In the genomic region with DNA sequence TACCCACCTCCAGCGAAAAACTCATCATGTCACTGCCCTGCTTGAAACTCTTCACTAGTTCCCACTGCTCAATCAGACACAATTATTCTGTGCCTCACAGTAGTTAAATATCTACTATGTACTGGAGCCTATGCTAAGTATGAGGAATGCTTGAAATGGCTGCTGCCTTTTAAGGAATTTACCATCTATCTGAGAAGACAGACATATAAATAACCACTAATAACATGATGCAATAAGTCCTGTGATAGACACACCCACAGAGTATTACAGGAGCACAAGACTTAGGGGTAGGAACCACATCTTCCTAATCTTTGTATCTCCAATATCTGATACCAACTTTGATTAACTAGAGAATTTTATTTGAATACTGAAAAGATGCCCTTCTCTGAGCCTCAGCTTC, we compare ENCODE assay signal across 11 cellular contexts. TPM values are rescaled to one million over a fixed set of nuclear protein-coding genes. Genes with fewer than 3 reads are reported as not detected.
DNase-seq lines count a peak whose midpoint lies in the region; ATAC-seq and TF ChIP-seq lines count a peak whose summit lies in the region.
"Had no signal": no experiment of that assay in that cellular context is flagged by ENCODE, and none has a peak within 500 bp of the region (broad histone marks: within the 10 kb centered on the region; RNA-seq: fewer than 3 reads in every experiment).

No MANE protein-coding gene starts in this region.

- H3K9ac ChIP-seq in adipocyte (ENCODE audit: low read length) = no peak overlapping the region

- H3K27ac ChIP-seq in gastroesophageal sphincter = peak overlapping the region in 3 of 4 donors; percentile 10 to 75 (median 12)
- H3K27ac ChIP-seq in osteoblast (ENCODE audit: low read depth, low read length) = no peak overlapping the region
- H3K27ac ChIP-seq: neutrophil, thyroid gland had no signal

- no peak for TF ChIP-seq POLR2A in gastroesophageal sphincter (IDR thresholded peaks at IDR 0.05)

- ATAC-seq in gastroesophageal sphincter = no peak
- no peak for ATAC-seq in GM21576 (IDR thresholded peaks at IDR 0.05; ENCODE audit: unreplicated experiment)
- ATAC-seq in omental fat pad (ENCODE audit: low FRiP score) = no peak
- no peak for ATAC-seq in GM18498 (IDR thresholded peaks at IDR 0.05; ENCODE audit: unreplicated experiment)

- H3K27me3 ChIP-seq in adipocyte (replicated peaks; ENCODE audit: control insufficient read depth, insufficient read depth, low read length) = peaks cover 18% of the 10 kb centered on the region
- H3K27me3 ChIP-seq in gastroesophageal sphincter = no peaks in the 10 kb centered on the region
- no peaks in the 10 kb centered on the region for H3K27me3 ChIP-seq in osteoblast (ENCODE audit: insufficient read depth, low read length)
- H3K27me3 ChIP-seq: neutrophil, thyroid gland had no signal

- H3K4me1 ChIP-seq in adipocyte (ENCODE audit: control insufficient read depth, insufficient read depth, low read length) (peaks cover 5% of the 10 kb centered on the region), gastroesophageal sphincter (peaks cover 0 to 15% (median 5%) of the 10 kb centered on the region in 3 donors), osteoblast (ENCODE audit: insufficient read depth, low read length) (no peaks in the 10 kb centered on the region)
- H3K4me1 ChIP-seq: thyroid gland had no signal

- TF ChIP-seq CTCF in gastroesophageal sphincter (IDR thresholded peaks at IDR 0.05) = no peak
- TF ChIP-seq CTCF in osteoblast (IDR thresholded peaks at IDR 0.05; ENCODE audit: extremely low read depth, low read depth, low read length) = no peak
- TF ChIP-seq CTCF in omental fat pad (IDR thresholded peaks at IDR 0.05) = no peak

- H4K20me1 ChIP-seq in osteoblast (ENCODE audit: insufficient read depth, low read length) = no peaks in the 10 kb centered on the region

- no peak for TF ChIP-seq EP300 in gastroesophageal sphincter (IDR thresholded peaks at IDR 0.05)

- H2AFZ ChIP-seq in osteoblast (ENCODE audit: low read length) = no peak overlapping the region

- H3K9me3 ChIP-seq in adipocyte (ENCODE audit: control insufficient read depth, low read length) (no peaks in the 10 kb centered on the region), gastroesophageal sphincter (no peaks in the 10 kb centered on the region), osteoblast (ENCODE audit: low read depth, low read length) (no peaks in the 10 kb centered on the region)
- H3K9me3 ChIP-seq: neutrophil, thyroid gland had no signal

- DNase-seq in EL (peak; percentile 1), adipocyte (ENCODE audit: low read depth) (peak; percentile 7), osteoblast (ENCODE audit: insufficient read length, low spot score, missing footprints) (no peak), omental fat pad (ENCODE audit: low spot score) (no peak)
- DNase-seq in stimulated activated CD4-positive, alpha-beta T cell treated with anti-CD3 and anti-CD28 coated beads, Interleukin-4, amount 100 ng/mL, for 24 hours = no peak
- DNase-seq: activated effector memory CD4-positive, alpha-beta T cell treated with Interleukin-2 at 50 U/mL for 16 hours had no signal

- 100% methylated on average over 1 of the region's 1 CpG; no CpG with 5 or more reads in 1 of the 2 donors for WGBS in gastroesophageal sphincter (ENCODE audit: low coverage in 1 of 2), 2 donors

- H3K36me3 ChIP-seq in adipocyte (ENCODE audit: control insufficient read depth, insufficient read depth, low read length, severe bottlenecking) (no peaks in the 10 kb centered on the region), gastroesophageal sphincter (peaks cover 0 to 3% of the 10 kb centered on the region in 2 donors), osteoblast (ENCODE audit: insufficient read depth, low read length) (no peaks in the 10 kb centered on the region)
- H3K36me3 ChIP-seq: thyroid gland had no signal

- H3K79me2 ChIP-seq in osteoblast (ENCODE audit: insufficient read depth, low read length) = no peaks in the 10 kb centered on the region

- H3K4me3 ChIP-seq in adipocyte (ENCODE audit: low read length) (no peak overlapping the region), gastroesophageal sphincter (no peak overlapping the region), osteoblast (ENCODE audit: insufficient read depth, low read length) (no peak overlapping the region)
- H3K4me3 ChIP-seq: thyroid gland had no signal

- H3K4me2 ChIP-seq in osteoblast (ENCODE audit: insufficient read depth, low read length) = peak overlapping the region; percentile 88

RNA-seq across cellular contexts. Expression of gene SLC25A53, which starts 21.1 kb away (rescaled TPM):
- total RNA-seq in gastroesophageal sphincter = 10 to 100 TPM; 21.9 to 53.4 (median 30.3) TPM
- total RNA-seq in osteoblast = 7.6 and 8.5 TPM in 2 replicates
- total RNA-seq in omental fat pad = 10 to 100 TPM; 12.9 to 19.9 (median 16.8) TPM

RNA-seq across cellular contexts. Expression of gene ZCCHC18, which starts 23.4 kb away (rescaled TPM):
- total RNA-seq in gastroesophageal sphincter = 1 to 10 TPM; 1.0 to 2.0 (median 1.5) TPM
- total RNA-seq in osteoblast = 0.29 and 1.1 TPM in 2 replicates
- 1 to 10 TPM in 2 of 4 donors, under 1 TPM in 2; 0.31 to 5.0 (median 1.0) TPM for total RNA-seq in omental fat pad

RNA-seq across cellular contexts. Expression of gene FAM199X, which starts 30.6 kb away (rescaled TPM):
- total RNA-seq in gastroesophageal sphincter (10 to 100 TPM; 23.6 to 33.8 (median 26.3) TPM), osteoblast (20.3 and 22.4 TPM in 2 replicates), omental fat pad (10 to 100 TPM; 24.1 to 52.8 (median 35.9) TPM)

RNA-seq across cellular contexts. Expression of gene TMSB15C, which starts 59.6 kb away (rescaled TPM):
- 1 to 10 TPM; 1.5 to 4.4 (median 2.4) TPM for total RNA-seq in gastroesophageal sphincter
- 3.2 and 3.3 TPM in 2 replicates for total RNA-seq in osteoblast
- total RNA-seq in omental fat pad = 1 to 10 TPM in 2 of 4 donors, under 1 TPM in 2; 0.60 to 4.9 (median 0.95) TPM

Comparison
In these comparisons a context has a peak if more than half of its experiments do, and no peak if none do; other contexts are left out.
1. DNase-seq: peak in EL (single experiment) and adipocyte (single experiment); none in osteoblast (single experiment), stimulated activated CD4-positive, alpha-beta T cell treated with anti-CD3 and anti-CD28 coated beads, Interleukin-4, amount 100 ng/mL, for 24 hours (single experiment) and omental fat pad (single experiment).